Comparison of ENCODE assay signal across 8 cellular contexts in the genomic region with DNA sequence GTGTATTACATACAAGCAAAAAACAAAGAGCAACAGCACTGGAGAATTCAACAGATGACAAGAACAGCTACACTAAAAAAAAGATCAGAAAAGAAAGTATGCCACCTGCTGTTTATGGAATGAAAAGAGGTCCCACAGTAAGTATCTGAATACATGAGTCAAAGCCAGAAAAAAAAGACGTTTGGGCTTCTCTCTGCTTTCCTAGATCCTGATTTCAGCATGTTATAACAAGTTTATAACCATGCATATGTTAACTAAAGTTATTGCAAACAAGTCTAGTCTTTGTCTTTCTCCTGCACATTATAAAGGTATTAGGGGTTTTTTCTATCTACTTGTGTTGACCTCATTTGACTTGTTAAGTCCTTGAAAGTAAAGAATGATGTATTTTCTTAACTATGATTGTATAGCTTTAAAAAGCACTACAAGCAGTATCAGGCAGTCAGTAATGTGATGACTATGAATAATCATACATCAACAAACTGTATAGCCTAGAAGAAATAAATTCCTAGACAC.
DNase-seq lines count a peak whose midpoint lies in the region; TF ChIP-seq lines count a peak whose summit lies in the region.

No MANE protein-coding gene starts in this region.

- H3K36me3 ChIP-seq in SK-N-MC (ENCODE audit: insufficient read depth, low read length), result no peaks in the 10 kb centered on the region

- TF ChIP-seq CTCF in GM20000 (IDR thresholded peaks at IDR 0.05; ENCODE audit: extremely low read depth, missing control alignments) (no peak), fibroblast of the aortic adventitia (IDR thresholded peaks at IDR 0.05; ENCODE audit: insufficient read depth, low read length) (peak; percentile 64), retinal pigment epithelial cell (conservative IDR thresholded peaks at IDR 0.05; ENCODE audit: low read depth, low read length) (peak; percentile 53)

- POLR2A ChIA-PET in activated CD4-positive, alpha-beta memory T cell treated with anti-CD3 and anti-CD28 coated beads for 36 hours (lab: Charles Lee), result no interaction called here

- peak overlapping the region; percentile 71 for H3K27ac ChIP-seq in SK-N-MC

- intact Hi-C loops in activated CD4-positive, alpha-beta memory T cell treated with anti-CD3 and anti-CD28 coated beads for 36 hours (cut with micrococcal nuclease), result loop anchor here (1.0 to 2.0 kb wide), 6 partner anchors 15 to 764 kb away; no protein-coding TSS in a partner anchor

- DNase-seq in ELR (ENCODE audit: low read depth) (peak; percentile 89), GM20000 (ENCODE audit: low spot score) (peak; percentile 14), HPDE6-E6E7 (ENCODE audit: extremely low spot score) (peak; percentile 37), SK-N-MC (ENCODE audit: low read depth, low spot score) (peak; percentile 63), fibroblast of the aortic adventitia (ENCODE audit: low read depth) (peak; percentile 92), retinal pigment epithelial cell (ENCODE audit: low read depth) (peak; percentile 48)
- DNase-seq in stimulated activated CD4-positive, alpha-beta T cell treated with anti-CD3 and anti-CD28 coated beads, Interleukin-1b, Interleukin-23, amount 100 ng/mL, for 48 hours, result no peak
- DNase-seq in activated CD4-positive, alpha-beta memory T cell treated with anti-CD3 and anti-CD28 coated beads for 36 hours, result no peak

- H3K36me3 Mint-ChIP-seq in activated CD4-positive, alpha-beta memory T cell treated with anti-CD3 and anti-CD28 coated beads for 36 hours, result no peaks in the 10 kb centered on the region

- H3K4me3 Mint-ChIP-seq in activated CD4-positive, alpha-beta memory T cell treated with anti-CD3 and anti-CD28 coated beads for 36 hours, result no peak overlapping the region

- no peaks in the 10 kb centered on the region for H3K27me3 Mint-ChIP-seq in activated CD4-positive, alpha-beta memory T cell treated with anti-CD3 and anti-CD28 coated beads for 36 hours

- H3K4me1 Mint-ChIP-seq in activated CD4-positive, alpha-beta memory T cell treated with anti-CD3 and anti-CD28 coated beads for 36 hours (ENCODE audit: low read depth), result peaks cover 38% of the 10 kb centered on the region

- H3K27ac Mint-ChIP-seq in activated CD4-positive, alpha-beta memory T cell treated with anti-CD3 and anti-CD28 coated beads for 36 hours, result no peak overlapping the region

- CTCF ChIA-PET in activated CD4-positive, alpha-beta memory T cell treated with anti-CD3 and anti-CD28 coated beads for 36 hours (lab: Charles Lee), result interaction anchor here (0.6 to 5.5 kb wide), 8 partner anchors 10 to 194 kb away, joined by 3 to 54 read pairs (median 4); no protein-coding TSS in a partner anchor

- H3K9ac ChIP-seq in SK-N-MC (ENCODE audit: insufficient read length), result no peak overlapping the region

- H3K9me3 Mint-ChIP-seq in activated CD4-positive, alpha-beta memory T cell treated with anti-CD3 and anti-CD28 coated beads for 36 hours, result peaks cover 7% of the 10 kb centered on the region

- H3K4me3 ChIP-seq in SK-N-MC (peak overlapping the region; percentile 37; the same call in 1 of the 2 replicates), fibroblast of the aortic adventitia (ENCODE audit: low read depth, low read length) (no peak overlapping the region), retinal pigment epithelial cell (ENCODE audit: low read length) (no peak overlapping the region)

- peaks cover 4% of the 10 kb centered on the region; the same call in 1 of the 2 replicates for H3K9me3 ChIP-seq in SK-N-MC (ENCODE audit: low read depth, low read length)

Comparison
In these comparisons a context has a peak if more than half of its experiments do, and no peak if none do; other contexts are left out.
1. DNase-seq: peak in ELR (single experiment), GM20000 (single experiment), HPDE6-E6E7 (single experiment), SK-N-MC (single experiment), fibroblast of the aortic adventitia (single experiment) and retinal pigment epithelial cell (single experiment); none in stimulated activated CD4-positive, alpha-beta T cell treated with anti-CD3 and anti-CD28 coated beads, Interleukin-1b, Interleukin-23, amount 100 ng/mL, for 48 hours (single experiment) and activated CD4-positive, alpha-beta memory T cell treated with anti-CD3 and anti-CD28 coated beads for 36 hours (single experiment).